Comparison of ENCODE assay signal across 13 cellular contexts in the genomic region with DNA sequence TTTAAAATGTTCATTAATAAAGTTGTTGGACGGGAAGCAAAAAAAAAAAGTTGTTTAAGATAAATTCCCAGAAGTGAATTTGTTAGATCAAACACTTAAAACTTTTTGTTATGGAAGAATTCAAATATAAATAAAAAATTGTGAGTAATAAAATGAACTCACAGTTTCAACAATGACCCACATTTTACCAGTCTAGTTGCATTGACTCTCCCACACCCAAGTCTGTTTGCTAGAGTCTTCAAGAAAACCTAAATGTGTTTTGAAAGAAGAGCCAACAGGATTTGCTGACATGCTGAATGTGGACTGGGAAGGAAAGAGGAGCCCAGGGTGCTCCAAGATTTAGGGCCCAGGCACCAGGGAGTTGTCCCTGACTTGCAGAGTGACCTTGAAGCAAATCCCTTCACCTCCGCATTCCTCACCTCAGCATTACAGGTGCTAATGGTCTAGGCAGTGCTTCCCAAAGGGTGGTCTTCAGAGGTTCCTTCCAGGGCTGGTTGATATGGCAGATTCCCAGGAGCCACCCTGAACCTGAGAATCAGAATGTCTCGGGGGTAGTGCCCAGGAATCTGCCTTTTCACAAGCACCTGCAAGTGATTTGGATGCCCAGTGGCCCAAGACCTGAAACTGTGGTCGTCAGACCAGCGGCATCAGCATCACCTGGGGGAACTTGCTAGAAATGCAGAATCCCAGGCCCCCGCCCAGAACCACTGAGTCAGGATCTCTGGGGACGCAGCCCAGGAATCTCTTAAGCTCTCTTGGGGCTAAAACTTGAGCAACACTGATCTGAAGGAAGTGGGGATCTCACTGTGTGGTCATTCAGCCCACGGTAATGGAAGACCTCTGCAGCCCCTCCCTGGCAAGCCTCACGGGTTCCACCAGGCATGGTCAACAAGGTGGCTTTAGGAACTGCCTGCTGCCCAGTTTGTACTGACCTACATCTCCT.
"Had no signal": no experiment of that assay in that cellular context is flagged by ENCODE, and none has a peak within 500 bp of the region (broad histone marks: within the 10 kb centered on the region; RNA-seq: fewer than 3 reads in every experiment).

No MANE protein-coding gene starts in this region.

- H3K27ac ChIP-seq: hepatocyte, lower lobe of right lung, tibial artery, vagina had no signal

- FAIRE-seq: small intestine had no signal

- H3K4me1 ChIP-seq: tibial artery had no signal

- H3K27me3 ChIP-seq: hepatocyte, vagina had no signal

- H3K9me3 ChIP-seq: lower lobe of right lung, tibial artery, vagina had no signal

- DNase-seq: activated CD4-positive, alpha-beta memory T cell treated with anti-CD3 and anti-CD28 coated beads for 36 hours; activated CD8-positive, alpha-beta memory T cell treated with anti-CD3 and anti-CD28 coated beads, Interleukin-2, amount 50 U/mL, for 4 hours; activated naive CD4-positive, alpha-beta T cell treated with Interleukin-2 at 50 U/mL for 16 hours; caudate nucleus; cortex of kidney; effector memory CD4-positive, alpha-beta T cell; kidney glomerular epithelial cell; lower lobe of right lung; naive B cell; small intestine; tibial artery had no signal

- ATAC-seq: lower lobe of right lung had no signal

- H3K4me3 ChIP-seq: hepatocyte, lower lobe of right lung, tibial artery, vagina had no signal

- H3K4me2 ChIP-seq: hepatocyte had no signal
